ENCODE assay signal across 21 cellular contexts in genomic region chr13:21231426-21231945, GRCh38. TPM values are rescaled to one million over a fixed set of nuclear protein-coding genes. Genes with fewer than 3 reads are reported as not detected.
DNase-seq lines count a peak whose midpoint lies in the region; ATAC-seq, FAIRE-seq and TF ChIP-seq lines count a peak whose summit lies in the region.
"Had no signal": no experiment of that assay in that cellular context is flagged by ENCODE, and none has a peak within 500 bp of the region (broad histone marks: within the 10 kb centered on the region; RNA-seq: fewer than 3 reads in every experiment).

No MANE protein-coding gene starts in this region.

- no peak overlapping the region for H2BK5ac ChIP-seq in H9 (ENCODE audit: insufficient read length, low read length)

- H3K79me2 ChIP-seq in H9 (ENCODE audit: insufficient read depth, low read length): no peaks in the 10 kb centered on the region

- H3K79me1 ChIP-seq in H9 (ENCODE audit: insufficient read depth, low read depth, low read length, poor library complexity, severe bottlenecking): no peaks in the 10 kb centered on the region

- H3K27ac ChIP-seq in KOPT-K1 (ENCODE audit: low read depth, low read length, poor library complexity, severe bottlenecking) (peak overlapping the region; percentile 93), H9 (ENCODE audit: insufficient read length, low read depth, low read length) (no peak overlapping the region)
- H3K27ac ChIP-seq: KMS-11, SJSA1 had no signal

- ATAC-seq in stimulated activated effector memory CD8-positive, alpha-beta T cell treated with anti-CD3 and anti-CD28 coated beads, Interleukin-12 subunit alpha, Interleukin-12 subunit beta, amount 100 ng/mL, for 72 hours: no peak
- ATAC-seq: HCT116 had no signal

- no peak overlapping the region for H2AK5ac ChIP-seq in H9 (ENCODE audit: insufficient read length, low read length)

- no peak overlapping the region for H3K9ac ChIP-seq in H9 (ENCODE audit: extremely low read depth, insufficient read length, low read length)
- H3K9ac ChIP-seq: KMS-11 had no signal

- H3K9me3 Mint-ChIP-seq in activated CD4-positive, alpha-beta T cell treated with anti-CD3 and anti-CD28 coated beads, Interleukin-2, amount 10 ng/mL, durations not matched to agents 24 days and 14 days: no peaks in the 10 kb centered on the region
- no peaks in the 10 kb centered on the region for H3K9me3 Mint-ChIP-seq in H9
- no peaks in the 10 kb centered on the region for H3K9me3 Mint-ChIP-seq in stimulated activated effector memory CD8-positive, alpha-beta T cell treated with anti-CD3 and anti-CD28 coated beads, Interleukin-12 subunit alpha, Interleukin-12 subunit beta, amount 100 ng/mL, for 72 hours

- H3K14ac ChIP-seq in H9 (ENCODE audit: insufficient read depth, low read length): no peak overlapping the region

- H3K18ac ChIP-seq in H9 (ENCODE audit: insufficient read length, low read depth, low read length): no peak overlapping the region

- no peak for TF ChIP-seq CTCF in H9 (conservative IDR thresholded peaks at IDR 0.05)

- H3K4me3 Mint-ChIP-seq in activated CD4-positive, alpha-beta T cell treated with anti-CD3 and anti-CD28 coated beads, Interleukin-2, amount 10 ng/mL, durations not matched to agents 24 days and 14 days: no peak overlapping the region
- H3K4me3 Mint-ChIP-seq in H9: no peak overlapping the region
- H3K4me3 Mint-ChIP-seq in stimulated activated effector memory CD8-positive, alpha-beta T cell treated with anti-CD3 and anti-CD28 coated beads, Interleukin-12 subunit alpha, Interleukin-12 subunit beta, amount 100 ng/mL, for 72 hours: no peak overlapping the region
- H3K4me3 Mint-ChIP-seq: CD14-positive monocyte had no signal

- no peak overlapping the region for H2BK120ac ChIP-seq in H9 (ENCODE audit: low read depth, low read length, poor library complexity, severe bottlenecking)

- intact Hi-C loops in activated CD4-positive, alpha-beta T cell treated with anti-CD3 and anti-CD28 coated beads, Interleukin-2, amount 10 ng/mL, durations not matched to agents 24 days and 14 days (cut with micrococcal nuclease): no loop called here

- no peaks in the 10 kb centered on the region for H3K23me2 ChIP-seq in H9 (ENCODE audit: insufficient read length, low read depth, low read length, poor library complexity, severe bottlenecking)

- H2BK15ac ChIP-seq in H9 (ENCODE audit: low read depth, low read length): no peak overlapping the region

- H3K36me3 ChIP-seq in KOPT-K1 (ENCODE audit: insufficient read depth, low read length): no peaks in the 10 kb centered on the region
- H3K36me3 ChIP-seq: MG63, SJSA1 had no signal

- H3K4me2 ChIP-seq in H9 (ENCODE audit: insufficient read depth, insufficient read length, low read length): no peak overlapping the region
- H3K4me2 ChIP-seq: KMS-11 had no signal

- FAIRE-seq in HTR-8/SVneo (lab: Jason Lieb, UNC): no peak
- FAIRE-seq: GM12891, RCC 7860 had no signal

- no peak overlapping the region for H3K4ac ChIP-seq in H9 (ENCODE audit: low read depth, low read length)

- no peak overlapping the region for H3K27ac Mint-ChIP-seq in activated CD4-positive, alpha-beta T cell treated with anti-CD3 and anti-CD28 coated beads, Interleukin-2, amount 10 ng/mL, durations not matched to agents 24 days and 14 days
- H3K27ac Mint-ChIP-seq in H9: no peak overlapping the region
- no peak overlapping the region for H3K27ac Mint-ChIP-seq in stimulated activated effector memory CD8-positive, alpha-beta T cell treated with anti-CD3 and anti-CD28 coated beads, Interleukin-12 subunit alpha, Interleukin-12 subunit beta, amount 100 ng/mL, for 72 hours
- H3K27ac Mint-ChIP-seq: CD14-positive monocyte had no signal

- no peak overlapping the region for H3T11ph ChIP-seq in H9 (ENCODE audit: low read length)

- no peaks in the 10 kb centered on the region for H3K36me3 Mint-ChIP-seq in activated CD4-positive, alpha-beta T cell treated with anti-CD3 and anti-CD28 coated beads, Interleukin-2, amount 10 ng/mL, durations not matched to agents 24 days and 14 days (ENCODE audit: low read depth)
- H3K36me3 Mint-ChIP-seq in H9 (ENCODE audit: insufficient read depth in 1 of 3, low read depth in 3 of 3): peaks cover 0 to 2% (median 0%) of the 10 kb centered on the region in 3 experiments; a peak in 1 of 7 replicates
- no peaks in the 10 kb centered on the region for H3K36me3 Mint-ChIP-seq in stimulated activated effector memory CD8-positive, alpha-beta T cell treated with anti-CD3 and anti-CD28 coated beads, Interleukin-12 subunit alpha, Interleukin-12 subunit beta, amount 100 ng/mL, for 72 hours
- H3K36me3 Mint-ChIP-seq: CD14-positive monocyte had no signal

- no peaks in the 10 kb centered on the region for H3K4me1 ChIP-seq in H9 (ENCODE audit: insufficient read depth, low read length)
- H3K4me1 ChIP-seq: SJSA1 had no signal

- no peaks in the 10 kb centered on the region for H3K27me3 ChIP-seq in H9 (ENCODE audit: insufficient read depth, low read length)
- H3K27me3 ChIP-seq: MG63, SJSA1 had no signal

- no peak overlapping the region for H4K8ac ChIP-seq in H9 (replicated peaks; ENCODE audit: insufficient read length, low read depth, low read length)

- H3K23ac ChIP-seq in H9 (ENCODE audit: insufficient read length, low read depth, low read length): no peak overlapping the region

- H2BK20ac ChIP-seq in H9 (ENCODE audit: low read depth, low read length, poor library complexity, severe bottlenecking): no peak overlapping the region

- DNase-seq in activated CD4-positive, alpha-beta T cell treated with anti-CD3 and anti-CD28 coated beads, Interleukin-2, amount 10 ng/mL, durations not matched to agents 24 days and 14 days: peak; percentile 48
- DNase-seq in activated CD4-positive, alpha-beta T cell treated with anti-CD3 and anti-CD28 coated beads, Interleukin-2, amount 50 U/mL, for 1 hour: no peak
- DNase-seq in amniotic epithelial cell (ENCODE audit: low read depth): peak; percentile 55
- DNase-seq in foreskin melanocyte: peak; percentile 19
- no peak for DNase-seq in H9
- DNase-seq in stimulated activated effector memory CD8-positive, alpha-beta T cell treated with anti-CD3 and anti-CD28 coated beads, Interleukin-12 subunit alpha, Interleukin-12 subunit beta, amount 100 ng/mL, for 72 hours (ENCODE audit: low spot score in 2 of 2): no peak
- DNase-seq in HTR-8/SVneo (ENCODE audit: insufficient read length, low spot score): no peak
- DNase-seq: DMS53, GOT3, NCI-H1694 treated with DMSO at 0.1 percent for 48 hours, NCI-H446, NCI-H526 treated with DMSO at 0.1 percent for 48 hours, OCI-M1 had no signal

- no peaks in the 10 kb centered on the region for H4K20me1 ChIP-seq in H9 (ENCODE audit: control insufficient read depth, insufficient read depth, insufficient read length)

- H3K27me3 Mint-ChIP-seq in activated CD4-positive, alpha-beta T cell treated with anti-CD3 and anti-CD28 coated beads, Interleukin-2, amount 10 ng/mL, durations not matched to agents 24 days and 14 days: peaks cover 6% of the 10 kb centered on the region
- H3K27me3 Mint-ChIP-seq in H9 (ENCODE audit: low read depth): no peaks in the 10 kb centered on the region

- H4K91ac ChIP-seq in H9 (ENCODE audit: insufficient read length, low read depth, low read length): no peak overlapping the region

- no peak overlapping the region for H2AFZ ChIP-seq in H9 (ENCODE audit: low read length)

- no peak overlapping the region for H4K5ac ChIP-seq in H9 (ENCODE audit: insufficient read length, low read depth, low read length)

- WGBS in H9 (ENCODE audit: extremely low coverage, insufficient read length, low lambda C conversion rate): no CpG with 5 or more reads among the region's 6 CpGs

- H3K9me3 ChIP-seq in KOPT-K1 (ENCODE audit: insufficient read depth, low read length, poor library complexity, severe bottlenecking) (no peaks in the 10 kb centered on the region), H9 (ENCODE audit: control insufficient read depth, low read depth, low read length) (no peaks in the 10 kb centered on the region)
- H3K9me3 ChIP-seq: MG63, SJSA1 had no signal

- H2BK12ac ChIP-seq in H9 (ENCODE audit: insufficient read length, low read depth, low read length): no peak overlapping the region

- H3K4me1 Mint-ChIP-seq in activated CD4-positive, alpha-beta T cell treated with anti-CD3 and anti-CD28 coated beads, Interleukin-2, amount 10 ng/mL, durations not matched to agents 24 days and 14 days: peaks cover 14% of the 10 kb centered on the region
- H3K4me1 Mint-ChIP-seq in H9: peaks cover under 1 to 10% of the 10 kb centered on the region in 2 experiments; a peak in 2 of 4 replicates
- no peaks in the 10 kb centered on the region for H3K4me1 Mint-ChIP-seq in stimulated activated effector memory CD8-positive, alpha-beta T cell treated with anti-CD3 and anti-CD28 coated beads, Interleukin-12 subunit alpha, Interleukin-12 subunit beta, amount 100 ng/mL, for 72 hours
- H3K4me1 Mint-ChIP-seq: CD14-positive monocyte had no signal

- H3K56ac ChIP-seq in H9 (ENCODE audit: insufficient read length, low read depth, low read length): no peak overlapping the region

RNA-seq across cellular contexts. Expression of gene MRPL57, which starts 55.0 kb away (rescaled TPM):
- 32.7 and 33.0 TPM in 2 replicates for total RNA-seq in activated CD4-positive, alpha-beta T cell treated with anti-CD3 and anti-CD28 coated beads, Interleukin-2, amount 10 ng/mL, durations not matched to agents 24 days and 14 days
- 31.3 and 33.2 TPM in 2 replicates for total RNA-seq in H9 (2021)

RNA-seq across cellular contexts. Expression of gene SKA3, which starts 55.1 kb away (rescaled TPM):
- total RNA-seq in activated CD4-positive, alpha-beta T cell treated with anti-CD3 and anti-CD28 coated beads, Interleukin-2, amount 10 ng/mL, durations not matched to agents 24 days and 14 days: 35.6 and 39.6 TPM in 2 replicates
- total RNA-seq in H9 (2021): 59.3 and 61.8 TPM in 2 replicates

Comparison
In these comparisons a context has a peak if more than half of its experiments do, and no peak if none do; other contexts are left out.
1. DNase-seq: peak in activated CD4-positive, alpha-beta T cell treated with anti-CD3 and anti-CD28 coated beads, Interleukin-2, amount 10 ng/mL, durations not matched to agents 24 days and 14 days (single experiment), amniotic epithelial cell (single experiment) and foreskin melanocyte (single experiment); none in activated CD4-positive, alpha-beta T cell treated with anti-CD3 and anti-CD28 coated beads, Interleukin-2, amount 50 U/mL, for 1 hour (single experiment), H9 (single experiment), stimulated activated effector memory CD8-positive, alpha-beta T cell treated with anti-CD3 and anti-CD28 coated beads, Interleukin-12 subunit alpha, Interleukin-12 subunit beta, amount 100 ng/mL, for 72 hours (0 of 2) and HTR-8/SVneo (single experiment).